21 cellular contexts compared by ENCODE assay signal in genomic region chr3:43215138-43215537, GRCh38.
"Had no signal": no experiment of that assay in that cellular context is flagged by ENCODE, and none has a peak within 500 bp of the region (broad histone marks: within the 10 kb centered on the region; RNA-seq: fewer than 3 reads in every experiment).

No MANE protein-coding gene starts in this region.

- H3K27ac ChIP-seq: brain microvascular endothelial cell, heart right ventricle, neutrophil, ovary, psoas muscle had no signal

- ATAC-seq: activated CD8-positive, alpha-beta memory T cell treated with anti-CD3 and anti-CD28 coated beads, Interleukin-2, amount 10 ng/mL, durations not matched to agents 7 days and 5 days; activated naive CD4-positive, alpha-beta T cell treated with anti-CD3 and anti-CD28 coated beads, Interleukin-2, amount 50 U/mL, for 72 hours; heart right ventricle; natural killer cell treated with Interleukin-12 subunit alpha and Interleukin-12 subunit beta and Interleukin-15 and Interleukin-18, amount 100 ng/mL, for 72 hours; psoas muscle; right cardiac atrium had no signal

- H3K4me3 ChIP-seq: heart right ventricle, ovary, psoas muscle had no signal

- DNase-seq: activated CD4-positive, alpha-beta T cell treated with anti-CD3 and anti-CD28 coated beads, Interleukin-2, amount 10 ng/mL, durations not matched to agents 7 days and 5 days; activated CD8-positive, alpha-beta memory T cell treated with anti-CD3 and anti-CD28 coated beads, Interleukin-2, amount 10 ng/mL, durations not matched to agents 7 days and 5 days; activated CD8-positive, alpha-beta T cell treated with anti-CD3 and anti-CD28 coated beads for 36 hours; activated gamma-delta T cell treated with Interleukin-2 at 50 U/mL for 16 hours; activated T-cell treated with anti-CD3 and anti-CD28 coated beads for 4 hours; aorta; effector memory CD4-positive, alpha-beta T cell; heart right ventricle; kidney; ovary; psoas muscle; right cardiac atrium; SK-N-SH; stimulated activated CD4-positive, alpha-beta T cell treated with anti-CD3 and anti-CD28 coated beads, Interleukin-1b, Interleukin-23, amount 100 ng/mL, for 48 hours; stimulated activated naive CD8-positive, alpha-beta T cell treated with anti-CD3 and anti-CD28 coated beads, Interleukin-15, amount 100 ng/mL, for 72 hours had no signal

- H3K4me2 ChIP-seq: SK-N-SH had no signal

- H3K9me3 Mint-ChIP-seq: activated CD8-positive, alpha-beta T cell treated with anti-CD3 and anti-CD28 coated beads for 36 hours; activated naive CD4-positive, alpha-beta T cell treated with anti-CD3 and anti-CD28 coated beads, Interleukin-2, amount 50 U/mL, for 72 hours; central memory CD8-positive, alpha-beta T cell; mesothelial cell of epicardium; natural killer cell treated with Interleukin-12 subunit alpha and Interleukin-12 subunit beta and Interleukin-15 and Interleukin-18, amount 100 ng/mL, for 72 hours; stimulated activated naive CD8-positive, alpha-beta T cell treated with anti-CD3 and anti-CD28 coated beads, Interleukin-15, amount 100 ng/mL, for 72 hours had no signal

- H3K36me3 ChIP-seq: brain microvascular endothelial cell, heart right ventricle, neutrophil, ovary had no signal

- H3K9me3 ChIP-seq: heart right ventricle, neutrophil, ovary, psoas muscle, SK-N-SH had no signal

- H3K27me3 Mint-ChIP-seq: activated CD4-positive, alpha-beta T cell treated with anti-CD3 and anti-CD28 coated beads, Interleukin-2, amount 10 ng/mL, durations not matched to agents 7 days and 5 days; activated CD8-positive, alpha-beta memory T cell treated with anti-CD3 and anti-CD28 coated beads, Interleukin-2, amount 10 ng/mL, durations not matched to agents 7 days and 5 days; activated CD8-positive, alpha-beta T cell treated with anti-CD3 and anti-CD28 coated beads for 36 hours; central memory CD8-positive, alpha-beta T cell; stimulated activated naive CD8-positive, alpha-beta T cell treated with anti-CD3 and anti-CD28 coated beads, Interleukin-15, amount 100 ng/mL, for 72 hours had no signal

- H3K36me3 Mint-ChIP-seq: activated CD8-positive, alpha-beta memory T cell treated with anti-CD3 and anti-CD28 coated beads, Interleukin-2, amount 10 ng/mL, durations not matched to agents 7 days and 5 days; activated naive CD4-positive, alpha-beta T cell treated with anti-CD3 and anti-CD28 coated beads, Interleukin-2, amount 50 U/mL, for 72 hours; mesothelial cell of epicardium; natural killer cell treated with Interleukin-12 subunit alpha and Interleukin-12 subunit beta and Interleukin-15 and Interleukin-18, amount 100 ng/mL, for 72 hours had no signal

- H3K9ac ChIP-seq: SK-N-SH had no signal

- H3K4me1 Mint-ChIP-seq: mesothelial cell of epicardium had no signal

- H3K27me3 ChIP-seq: brain microvascular endothelial cell, heart right ventricle, neutrophil, ovary had no signal

- H3K9me2 ChIP-seq: SK-N-SH had no signal

- H3K4me3 Mint-ChIP-seq: activated CD4-positive, alpha-beta T cell treated with anti-CD3 and anti-CD28 coated beads, Interleukin-2, amount 10 ng/mL, durations not matched to agents 7 days and 5 days; activated CD8-positive, alpha-beta memory T cell treated with anti-CD3 and anti-CD28 coated beads, Interleukin-2, amount 10 ng/mL, durations not matched to agents 7 days and 5 days; activated CD8-positive, alpha-beta T cell treated with anti-CD3 and anti-CD28 coated beads for 36 hours; central memory CD8-positive, alpha-beta T cell; mesothelial cell of epicardium; natural killer cell treated with Interleukin-12 subunit alpha and Interleukin-12 subunit beta and Interleukin-15 and Interleukin-18, amount 100 ng/mL, for 72 hours had no signal

- H3K27ac Mint-ChIP-seq: activated CD4-positive, alpha-beta T cell treated with anti-CD3 and anti-CD28 coated beads, Interleukin-2, amount 10 ng/mL, durations not matched to agents 7 days and 5 days; activated CD8-positive, alpha-beta memory T cell treated with anti-CD3 and anti-CD28 coated beads, Interleukin-2, amount 10 ng/mL, durations not matched to agents 7 days and 5 days; activated CD8-positive, alpha-beta T cell treated with anti-CD3 and anti-CD28 coated beads for 36 hours; activated naive CD4-positive, alpha-beta T cell treated with anti-CD3 and anti-CD28 coated beads, Interleukin-2, amount 50 U/mL, for 72 hours; mesothelial cell of epicardium; natural killer cell treated with Interleukin-12 subunit alpha and Interleukin-12 subunit beta and Interleukin-15 and Interleukin-18, amount 100 ng/mL, for 72 hours; stimulated activated naive CD8-positive, alpha-beta T cell treated with anti-CD3 and anti-CD28 coated beads, Interleukin-15, amount 100 ng/mL, for 72 hours had no signal
